Comparison of ENCODE assay signal across 13 cellular contexts in genomic region chr7:102044641-102044983, GRCh38.
DNase-seq lines count a peak whose midpoint lies in the region; ATAC-seq and TF ChIP-seq lines count a peak whose summit lies in the region.
"Had no signal": no experiment of that assay in that cellular context is flagged by ENCODE, and none has a peak within 500 bp of the region (broad histone marks: within the 10 kb centered on the region; RNA-seq: fewer than 3 reads in every experiment).

No MANE protein-coding gene starts in this region.

- 0 out of 2 replicates have a peak, but pooled peaks cover 4% of the 10 kb centered on the region for H4K20me1 ChIP-seq in GM23248 (ENCODE audit: insufficient read depth)

- intact Hi-C loops in adrenal gland (cut with DNase I): no loop called here

- no peaks in the 10 kb centered on the region for H3K79me2 ChIP-seq in GM23248 (ENCODE audit: insufficient read depth)

- no peak for TF ChIP-seq POLR2A in adrenal gland (IDR thresholded peaks at IDR 0.05)

- H3F3A ChIP-seq in GM23248 (ENCODE audit: insufficient read depth): peaks cover 15% of the 10 kb centered on the region

- H3K9me2 ChIP-seq in GM23248 (ENCODE audit: insufficient read depth): no peaks in the 10 kb centered on the region

- H3K9ac ChIP-seq in GM23248: peak overlapping the region; percentile 31; the same call in 1 of the 2 replicates
- peak overlapping the region in 2 of 3 donors; percentile 4 to 65 for H3K9ac ChIP-seq in skeletal muscle tissue (ENCODE audit: low read depth in 1 of 3, low read length in 3 of 3)

- 66 to 72% methylated on average over 6 of the region's 6 CpGs for WGBS in GM23248 (ENCODE audit: low coverage in 1 of 2, low lambda C conversion rate in 2 of 2, missing lambda C conversion rate in 2 of 2), 2 experiments
- 88 to 97% (median 91%) methylated on average over 3 to 6 of the region's 6 CpGs for WGBS in adrenal gland, 4 donors

- peaks cover 26% of the 10 kb centered on the region for H3K4me1 ChIP-seq in GM23248 (ENCODE audit: insufficient read depth)
- H3K4me1 ChIP-seq in skeletal muscle tissue (ENCODE audit: control insufficient read depth in 3 of 3, insufficient read depth in 3 of 3, low read length in 3 of 3): peaks cover 15 to 37% (median 26%) of the 10 kb centered on the region in 3 donors
- H3K4me1 ChIP-seq in adrenal gland (replicated peaks in 1 of 2): peaks cover 0 to 21% of the 10 kb centered on the region in 2 donors

- in situ Hi-C loops in GM23248 (cut with MboI): no loop called here

- peak overlapping the region; percentile 45 for H3K27ac ChIP-seq in GM23248
- H3K27ac ChIP-seq in skeletal muscle tissue (ENCODE audit: low read depth, low read length): no peak overlapping the region
- peak overlapping the region in 2 of 5 donors; percentile 32 to 54 for H3K27ac ChIP-seq in adrenal gland
- H3K27ac ChIP-seq: C4-2B, ovary, suprapubic skin had no signal

- no peak for TF ChIP-seq CTCF in adrenal gland (IDR thresholded peaks at IDR 0.05)

- ATAC-seq in SK-N-SH treated with all-trans-retinoic acid at 6 μM for 48 hours (peak; percentile 61; the same call in 2 of the 3 replicates), left lobe of liver (peak; percentile 22), HG03354 (IDR thresholded peaks at IDR 0.05; ENCODE audit: poor library complexity, severe bottlenecking, unreplicated experiment) (no peak)
- ATAC-seq in activated CD4-positive, CD25-positive, alpha-beta regulatory T cell treated with anti-CD3 and anti-CD28 coated beads, Interleukin-2, amount 50 U/mL, for 24 hours: no peak

- H2AFZ ChIP-seq in GM23248: no peak overlapping the region

- no peaks in the 10 kb centered on the region for H3K27me3 ChIP-seq in GM23248 (replicated peaks; ENCODE audit: insufficient read depth)
- no peaks in the 10 kb centered on the region for H3K27me3 ChIP-seq in skeletal muscle tissue (ENCODE audit: control insufficient read depth in 3 of 3, insufficient read depth in 3 of 3, low read length in 3 of 3)
- no peaks in the 10 kb centered on the region for H3K27me3 ChIP-seq in adrenal gland
- H3K27me3 ChIP-seq: ovary, suprapubic skin had no signal

- peak overlapping the region; percentile 92 for H3K4me2 ChIP-seq in GM23248 (ENCODE audit: unreplicated experiment)

- H3K9me3 ChIP-seq in GM23248 (ENCODE audit: low read depth): no peaks in the 10 kb centered on the region
- H3K9me3 ChIP-seq in skeletal muscle tissue (ENCODE audit: control insufficient read depth in 3 of 3, low read length in 3 of 3): no peaks in the 10 kb centered on the region
- no peaks in the 10 kb centered on the region for H3K9me3 ChIP-seq in adrenal gland (replicated peaks in 1 of 3)
- H3K9me3 ChIP-seq: ovary, suprapubic skin had no signal

- H3K36me3 ChIP-seq in GM23248 (ENCODE audit: low read depth) (no peaks in the 10 kb centered on the region), skeletal muscle tissue (ENCODE audit: control insufficient read depth in 3 of 3, insufficient read depth in 3 of 3, low read length in 3 of 3) (no peaks in the 10 kb centered on the region), adrenal gland (replicated peaks in 1 of 2) (no peaks in the 10 kb centered on the region)
- H3K36me3 ChIP-seq: ovary, suprapubic skin had no signal

- DNase-seq in GM23248 (peak; percentile 8), left lobe of liver (ENCODE audit: low spot score) (no peak), adrenal gland (no peak), NCI-H774 (lab: John Stamatoyannopoulos, UW) (no peak)
- DNase-seq: activated CD4-positive, alpha-beta T cell treated with anti-CD3 and anti-CD28 coated beads, Interleukin-2, amount 10 ng/mL, durations not matched to agents 7 days and 5 days; stimulated activated CD4-positive, alpha-beta T cell treated with anti-CD3 and anti-CD28 coated beads, Interleukin-15, amount 100 ng/mL, for 24 hours had no signal

- H3K4me3 ChIP-seq in GM23248 (peak overlapping the region; percentile 63), skeletal muscle tissue (ENCODE audit: low read length in 3 of 3) (peak overlapping the region in 2 of 3 donors; percentile 0 to 52), adrenal gland (no peak overlapping the region)

TF ChIP-seq in SK-N-SH treated with all-trans-retinoic acid at 6 μM for 48 hours, 23 proteins besides CTCF, POLR2A, EP300 and RAD21:
- TF ChIP-seq ZC3H10 (CRISPR knock-in tag; IDR thresholded peaks at IDR 0.05) (no peak), GLIS3 (CRISPR knock-in tag; IDR thresholded peaks at IDR 0.05) (no peak), ZFP3 (CRISPR knock-in tag; IDR thresholded peaks at IDR 0.05) (no peak), CSRNP3 (CRISPR knock-in tag; IDR thresholded peaks at IDR 0.05) (no peak), ZFP30 (CRISPR knock-in tag; IDR thresholded peaks at IDR 0.05) (no peak), ARNTL (CRISPR knock-in tag; IDR thresholded peaks at IDR 0.05; ENCODE audit: borderline replicate concordance, low read depth) (no peak), TCF4 (CRISPR knock-in tag; IDR thresholded peaks at IDR 0.05; ENCODE audit: borderline replicate concordance) (no peak), BACH2 (CRISPR knock-in tag; IDR thresholded peaks at IDR 0.05; ENCODE audit: borderline replicate concordance) (no peak), TSHZ2 (CRISPR knock-in tag; IDR thresholded peaks at IDR 0.05) (no peak), ZNF70 (CRISPR knock-in tag; IDR thresholded peaks at IDR 0.05) (no peak), CREB5 (CRISPR knock-in tag; IDR thresholded peaks at IDR 0.05; ENCODE audit: low read depth) (no peak), SNAI2 (CRISPR knock-in tag; IDR thresholded peaks at IDR 0.05) (no peak), TOX (CRISPR knock-in tag; IDR thresholded peaks at IDR 0.05; ENCODE audit: borderline replicate concordance) (no peak)

Comparison
In these comparisons a context has a peak if more than half of its experiments do, and no peak if none do; other contexts are left out.
1. H3K4me3 ChIP-seq: peak in GM23248 (single experiment) and skeletal muscle tissue (2 of 3); none in adrenal gland (0 of 4).
2. ATAC-seq: peak in SK-N-SH treated with all-trans-retinoic acid at 6 μM for 48 hours (single experiment) and left lobe of liver (single experiment); none in HG03354 (single experiment) and activated CD4-positive, CD25-positive, alpha-beta regulatory T cell treated with anti-CD3 and anti-CD28 coated beads, Interleukin-2, amount 50 U/mL, for 24 hours (0 of 2).